Comparison of ENCODE assay signal across 14 cellular contexts in the genomic region with DNA sequence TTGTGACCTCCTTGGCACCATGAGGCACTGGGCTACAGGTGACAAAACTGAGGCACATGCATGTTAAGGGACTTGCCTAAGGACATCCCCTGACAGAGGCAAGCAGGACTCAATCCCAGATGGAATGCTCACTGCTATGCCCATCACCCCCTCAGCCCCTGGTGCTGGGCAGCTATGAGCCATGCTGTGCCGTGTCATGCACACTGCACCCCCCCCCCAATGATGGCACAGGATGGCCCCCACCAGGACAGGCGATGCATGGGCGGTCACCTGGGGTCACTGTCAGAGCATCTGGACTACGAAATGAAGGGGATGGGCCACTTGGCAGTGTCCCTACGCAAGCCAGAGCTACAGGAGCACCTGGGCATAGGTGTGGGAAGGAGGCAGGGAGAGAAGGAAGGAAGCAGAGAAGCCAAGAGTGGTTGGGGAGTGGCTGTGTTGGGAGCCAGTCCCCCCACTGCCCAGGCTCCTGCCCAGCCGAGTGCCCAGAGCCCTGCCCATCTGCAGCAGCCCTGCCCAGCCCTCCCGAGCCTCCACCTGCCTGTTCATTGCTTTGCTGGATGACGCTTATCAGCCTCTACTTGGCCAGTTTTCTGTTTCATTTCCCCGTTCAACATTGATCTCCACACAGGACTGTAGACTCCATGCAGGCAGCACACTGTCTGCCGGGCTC.
A peak's percentile ranks its signal among the peaks of the same experiment; 100 is the strongest.
DNase-seq lines count a peak whose midpoint lies in the region; ATAC-seq and TF ChIP-seq lines count a peak whose summit lies in the region.
"Had no signal": no experiment of that assay in that cellular context is flagged by ENCODE, and none has a peak within 500 bp of the region (broad histone marks: within the 10 kb centered on the region; RNA-seq: fewer than 3 reads in every experiment).

No MANE protein-coding gene starts in this region.

- H3F3A ChIP-seq in GM23338 (replicated peaks; ENCODE audit: low read depth) = no peaks in the 10 kb centered on the region

- no peaks in the 10 kb centered on the region for H3K9me3 Mint-ChIP-seq in GM23338
- H3K9me3 Mint-ChIP-seq: activated T-cell treated with anti-CD3 and anti-CD28 coated beads, Interleukin-2, amount 50 U/mL, for 24 hours; dendritic cell treated with granulocyte-macrophage colony-stimulating factor and Interleukin-4, amounts not matched to agents 40 ng/mL and 50 ng/mL, for 4 days had no signal

- H4K20me1 ChIP-seq in GM23338 (replicated peaks; ENCODE audit: insufficient read depth) = no peaks in the 10 kb centered on the region

- no peaks in the 10 kb centered on the region for H3K9me3 ChIP-seq in lower lobe of right lung
- H3K9me3 ChIP-seq in stomach = peaks cover 0 to 2% (median 0%) of the 10 kb centered on the region in 4 donors

- H3K27ac ChIP-seq in GM23338 (ENCODE audit: low read depth) (no peak overlapping the region), VCaP (peak overlapping the region; percentile 65), lower lobe of right lung (peak overlapping the region; percentile 32), stomach (peak overlapping the region in 3 of 5 donors; percentile 70 to 72 (median 71))

- no peaks in the 10 kb centered on the region for H3K9me2 ChIP-seq in GM23338 (ENCODE audit: insufficient read depth)

- no peak for DNase-seq in GM23338 (ENCODE audit: low spot score)
- no peak for DNase-seq in lower lobe of right lung
- DNase-seq in stomach = peak; percentile 4
- no peak for DNase-seq in stimulated activated naive CD4-positive, alpha-beta T cell treated with Interleukin-2 at 50 U/mL for 16 hours (lab: John Stamatoyannopoulos, UW)
- DNase-seq: activated CD4-positive, alpha-beta T cell treated with anti-CD3 and anti-CD28 coated beads for 48 hours; NCI-H1105; NCI-H446 treated with DMSO at 0.1 percent for 48 hours; nucleus accumbens had no signal

- peaks cover 9% of the 10 kb centered on the region for H3K27me3 Mint-ChIP-seq in GM23338 (ENCODE audit: insufficient read depth, low read depth, poor library complexity)

- no peaks in the 10 kb centered on the region for H3K36me3 Mint-ChIP-seq in GM23338 (ENCODE audit: low read depth)

- no peak for ATAC-seq in GM23338
- peak; percentile 48 to 67 for ATAC-seq in lower lobe of right lung
- ATAC-seq in HG02852 (IDR thresholded peaks at IDR 0.05; ENCODE audit: unreplicated experiment) = no peak
- no peak for ATAC-seq in HG03571 (IDR thresholded peaks at IDR 0.05; ENCODE audit: unreplicated experiment)

- H3K27me3 ChIP-seq in GM23338 (ENCODE audit: insufficient read depth) = no peaks in the 10 kb centered on the region
- no peaks in the 10 kb centered on the region for H3K27me3 ChIP-seq in lower lobe of right lung (ENCODE audit: low read depth)
- H3K27me3 ChIP-seq in stomach = peaks cover 0 to 39% (median 6%) of the 10 kb centered on the region in 3 donors

- no peak overlapping the region; the same call in 1 of the 3 replicates for H3K4me3 Mint-ChIP-seq in GM23338
- H3K4me3 Mint-ChIP-seq: activated T-cell treated with anti-CD3 and anti-CD28 coated beads, Interleukin-2, amount 50 U/mL, for 24 hours; dendritic cell treated with granulocyte-macrophage colony-stimulating factor and Interleukin-4, amounts not matched to agents 40 ng/mL and 50 ng/mL, for 4 days had no signal

- no peaks in the 10 kb centered on the region for H3K36me3 ChIP-seq in GM23338 (ENCODE audit: insufficient read depth)
- no peaks in the 10 kb centered on the region for H3K36me3 ChIP-seq in lower lobe of right lung
- no peaks in the 10 kb centered on the region for H3K36me3 ChIP-seq in stomach

- no peak overlapping the region for H3K4me2 ChIP-seq in GM23338

- peak overlapping the region; percentile 72; the same call in 1 of the 2 replicates for H3K27ac Mint-ChIP-seq in GM23338
- H3K27ac Mint-ChIP-seq: dendritic cell treated with granulocyte-macrophage colony-stimulating factor and Interleukin-4, amounts not matched to agents 40 ng/mL and 50 ng/mL, for 4 days had no signal

- 0 out of 2 replicates have a peak, but pooled peaks cover 6% of the 10 kb centered on the region for H3K4me1 ChIP-seq in GM23338 (ENCODE audit: insufficient read depth)
- peaks cover 19% of the 10 kb centered on the region for H3K4me1 ChIP-seq in lower lobe of right lung
- peaks cover 0 to 28% (median 19%) of the 10 kb centered on the region in 4 donors for H3K4me1 ChIP-seq in stomach

- WGBS in stomach, 5 donors = 57 to 69% (median 63%) methylated on average over 10 of the region's 10 CpGs

- H2AFZ ChIP-seq in GM23338 = peak overlapping the region; percentile 93

- intact Hi-C loops in lower lobe of right lung (cut with DNase I) = no loop called here
- intact Hi-C loops in stomach (cut with DNase I; ENCODE audit: low total_unique reads) = no loop called here

- H3K4me1 Mint-ChIP-seq in GM23338 = peaks cover 18% of the 10 kb centered on the region

- H3K4me3 ChIP-seq in GM23338 (no peak overlapping the region), lower lobe of right lung (no peak overlapping the region), stomach (no peak overlapping the region)
- H3K4me3 ChIP-seq: lung had no signal

- H3K79me2 ChIP-seq in GM23338 (replicated peaks; ENCODE audit: insufficient read depth) = no peaks in the 10 kb centered on the region

- no peak for TF ChIP-seq EP300 in stomach (IDR thresholded peaks at IDR 0.05)

- TF ChIP-seq CTCF in GM23338 (conservative IDR thresholded peaks at IDR 0.05; ENCODE audit: low read depth in 2 of 2) = no peak
- no peak for TF ChIP-seq CTCF in VCaP (conservative IDR thresholded peaks at IDR 0.05)
- TF ChIP-seq CTCF in lower lobe of right lung (IDR thresholded peaks at IDR 0.05) = no peak
- no peak for TF ChIP-seq CTCF in stomach (IDR thresholded peaks at IDR 0.05)

- no peak for TF ChIP-seq POLR2A in stomach (IDR thresholded peaks at IDR 0.05)

TF ChIP-seq in GM23338, 12 proteins besides CTCF, POLR2A, EP300 and RAD21 (continues in another document):
- no peak for TF ChIP-seq CREB1 (CRISPR knock-in tag; IDR thresholded peaks at IDR 0.05; ENCODE audit: low read depth)
- no peak for TF ChIP-seq POLR2AphosphoS5 (IDR thresholded peaks at IDR 0.05; ENCODE audit: low read depth)
- TF ChIP-seq, protein P1, sequence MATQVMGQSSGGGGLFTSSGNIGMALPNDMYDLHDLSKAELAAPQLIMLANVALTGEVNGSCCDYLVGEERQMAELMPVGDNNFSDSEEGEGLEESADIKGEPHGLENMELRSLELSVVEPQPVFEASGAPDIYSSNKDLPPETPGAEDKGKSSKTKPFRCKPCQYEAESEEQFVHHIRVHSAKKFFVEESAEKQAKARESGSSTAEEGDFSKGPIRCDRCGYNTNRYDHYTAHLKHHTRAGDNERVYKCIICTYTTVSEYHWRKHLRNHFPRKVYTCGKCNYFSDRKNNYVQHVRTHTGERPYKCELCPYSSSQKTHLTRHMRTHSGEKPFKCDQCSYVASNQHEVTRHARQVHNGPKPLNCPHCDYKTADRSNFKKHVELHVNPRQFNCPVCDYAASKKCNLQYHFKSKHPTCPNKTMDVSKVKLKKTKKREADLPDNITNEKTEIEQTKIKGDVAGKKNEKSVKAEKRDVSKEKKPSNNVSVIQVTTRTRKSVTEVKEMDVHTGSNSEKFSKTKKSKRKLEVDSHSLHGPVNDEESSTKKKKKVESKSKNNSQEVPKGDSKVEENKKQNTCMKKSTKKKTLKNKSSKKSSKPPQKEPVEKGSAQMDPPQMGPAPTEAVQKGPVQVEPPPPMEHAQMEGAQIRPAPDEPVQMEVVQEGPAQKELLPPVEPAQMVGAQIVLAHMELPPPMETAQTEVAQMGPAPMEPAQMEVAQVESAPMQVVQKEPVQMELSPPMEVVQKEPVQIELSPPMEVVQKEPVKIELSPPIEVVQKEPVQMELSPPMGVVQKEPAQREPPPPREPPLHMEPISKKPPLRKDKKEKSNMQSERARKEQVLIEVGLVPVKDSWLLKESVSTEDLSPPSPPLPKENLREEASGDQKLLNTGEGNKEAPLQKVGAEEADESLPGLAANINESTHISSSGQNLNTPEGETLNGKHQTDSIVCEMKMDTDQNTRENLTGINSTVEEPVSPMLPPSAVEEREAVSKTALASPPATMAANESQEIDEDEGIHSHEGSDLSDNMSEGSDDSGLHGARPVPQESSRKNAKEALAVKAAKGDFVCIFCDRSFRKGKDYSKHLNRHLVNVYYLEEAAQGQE (IDR thresholded peaks at IDR 0.05; ENCODE audit: unreplicated experiment) = no peak
- TF ChIP-seq JUNB (IDR thresholded peaks at IDR 0.05; ENCODE audit: unreplicated experiment) = no peak
- TF ChIP-seq, protein P2, sequence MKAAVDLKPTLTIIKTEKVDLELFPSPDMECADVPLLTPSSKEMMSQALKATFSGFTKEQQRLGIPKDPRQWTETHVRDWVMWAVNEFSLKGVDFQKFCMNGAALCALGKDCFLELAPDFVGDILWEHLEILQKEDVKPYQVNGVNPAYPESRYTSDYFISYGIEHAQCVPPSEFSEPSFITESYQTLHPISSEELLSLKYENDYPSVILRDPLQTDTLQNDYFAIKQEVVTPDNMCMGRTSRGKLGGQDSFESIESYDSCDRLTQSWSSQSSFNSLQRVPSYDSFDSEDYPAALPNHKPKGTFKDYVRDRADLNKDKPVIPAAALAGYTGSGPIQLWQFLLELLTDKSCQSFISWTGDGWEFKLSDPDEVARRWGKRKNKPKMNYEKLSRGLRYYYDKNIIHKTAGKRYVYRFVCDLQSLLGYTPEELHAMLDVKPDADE (IDR thresholded peaks at IDR 0.05) = no peak
- no peak for TF ChIP-seq NANOG (IDR thresholded peaks at IDR 0.05; ENCODE audit: borderline replicate concordance)

Comparison
In these comparisons a context has a peak if more than half of its experiments do, and no peak if none do; other contexts are left out.
1. ATAC-seq: peak in lower lobe of right lung (2 of 2); none in GM23338 (single experiment), HG02852 (single experiment) and HG03571 (single experiment).